In genomic region chr20:63873477-63873971, GRCh38 we compare ENCODE assay signal across 8 cellular contexts. TPM values are rescaled to one million over a fixed set of nuclear protein-coding genes. Genes with fewer than 3 reads are reported as not detected.
DNase-seq lines count a peak whose midpoint lies in the region; ATAC-seq and TF ChIP-seq lines count a peak whose summit lies in the region.

No MANE protein-coding gene starts in this region.

- intact Hi-C loops in HCT116 (cut with micrococcal nuclease): no loop called here

- no peak for ATAC-seq in HCT116
- ATAC-seq in GM21529 (IDR thresholded peaks at IDR 0.05; ENCODE audit: unreplicated experiment): no peak
- no peak for ATAC-seq in GM21381 (IDR thresholded peaks at IDR 0.05; ENCODE audit: unreplicated experiment)

- H3K9me3 ChIP-seq in HCT116 (ENCODE audit: control insufficient read depth in 1 of 2, insufficient read depth in 1 of 2, low read depth in 1 of 2, low read length in 2 of 2) (no peaks in the 10 kb centered on the region), skeletal muscle tissue (ENCODE audit: control insufficient read depth in 3 of 3, low read length in 3 of 3) (no peaks in the 10 kb centered on the region)

- POLR2A ChIA-PET in HCT116 (lab: Charles Lee): no interaction called here

- no peak overlapping the region for H3K9ac ChIP-seq in HCT116 (ENCODE audit: low read length)
- H3K9ac ChIP-seq in skeletal muscle tissue (ENCODE audit: low read depth in 1 of 3, low read length in 3 of 3): no peak overlapping the region

- no peaks in the 10 kb centered on the region for H3K9me2 ChIP-seq in HCT116 (ENCODE audit: insufficient read depth)

- H3K79me2 ChIP-seq in HCT116 (ENCODE audit: insufficient read depth, low read length): peaks cover 92% of the 10 kb centered on the region

- no peak overlapping the region for H3K4me3 ChIP-seq in HCT116 (replicated peaks in 1 of 2; ENCODE audit: low read depth in 1 of 2, low read length in 2 of 2)
- H3K4me3 ChIP-seq in skeletal muscle tissue (ENCODE audit: low read length in 3 of 3): no peak overlapping the region

- H3K4me1 ChIP-seq in HCT116 (ENCODE audit: control insufficient read depth in 1 of 2, insufficient read depth in 2 of 2, low read length in 2 of 2) (no peaks in the 10 kb centered on the region), skeletal muscle tissue (ENCODE audit: control insufficient read depth in 3 of 3, insufficient read depth in 3 of 3, low read length in 3 of 3) (peaks cover 8 to 18% (median 15%) of the 10 kb centered on the region in 3 donors)

- CTCF ChIA-PET in HCT116 (lab: Charles Lee): no interaction called here

- H2AFZ ChIP-seq in HCT116 (ENCODE audit: low read depth, low read length, poor library complexity, severe bottlenecking): no peak overlapping the region

- RAD21 ChIA-PET in HCT116 (lab: Charles Lee; ENCODE audit: low non-redundant PET in 1 of 2, low total read pairs in 2 of 2, uncharacterized antibody in 2 of 2, unreplicated experiment in 2 of 2): no interaction called here

- in situ Hi-C loops in G401 (cut with HindIII; ENCODE audit: low sequenced_read_pairs): no loop called here

- TF ChIP-seq CTCF in HCT116 (IDR thresholded peaks at IDR 0.05 in 2 of 3, conservative IDR thresholded peaks at IDR 0.05 in 1 of 3; ENCODE audit: borderline replicate concordance in 1 of 3, insufficient read depth in 1 of 3, low read depth in 2 of 3, low read length in 2 of 3): no peak

- no peak for DNase-seq in HCT116 (ENCODE audit: low read depth, low spot score)
- DNase-seq in UCSD-AML1 (lab: John Stamatoyannopoulos, UW; ENCODE audit: unreplicated experiment): peak; percentile 44
- peak; percentile 69 for DNase-seq in fibroblast of gingiva (ENCODE audit: low read depth)
- DNase-seq in G401 (ENCODE audit: low spot score): no peak
- DNase-seq in NCI-H2107 (lab: John Stamatoyannopoulos, UW): no peak

- no peak for TF ChIP-seq RAD21 in HCT116 (IDR thresholded peaks at IDR 0.05; ENCODE audit: low read depth)

- H3K36me3 ChIP-seq in HCT116 (ENCODE audit: control insufficient read depth in 1 of 2, insufficient read depth in 2 of 2, low read length in 2 of 2) (peaks cover 50 to 63% of the 10 kb centered on the region in 2 experiments), skeletal muscle tissue (ENCODE audit: control insufficient read depth in 3 of 3, insufficient read depth in 3 of 3, low read length in 3 of 3) (peaks cover 43 to 61% (median 46%) of the 10 kb centered on the region in 3 donors)

- H3K27me3 ChIP-seq in HCT116 (ENCODE audit: insufficient read depth, low read length) (no peaks in the 10 kb centered on the region), skeletal muscle tissue (ENCODE audit: control insufficient read depth in 3 of 3, insufficient read depth in 3 of 3, low read length in 3 of 3) (no peaks in the 10 kb centered on the region)

- no peaks in the 10 kb centered on the region for H4K20me1 ChIP-seq in HCT116 (ENCODE audit: insufficient read depth)

- no peak for TF ChIP-seq POLR2A in HCT116 (IDR thresholded peaks at IDR 0.05; ENCODE audit: borderline replicate concordance, extremely low read depth, insufficient read depth, insufficient read length)

- H3K27ac ChIP-seq in HCT116 (ENCODE audit: low read depth, low read length) (no peak overlapping the region), skeletal muscle tissue (ENCODE audit: low read depth, low read length) (peak overlapping the region; percentile 57)

- no peak overlapping the region for H3K4me2 ChIP-seq in HCT116 (ENCODE audit: low read length)

- BruUV-seq in HCT116 (replicated peaks; lab: Mats Ljungman, UMichigan): no TSS peak

TF ChIP-seq in HCT116, 20 proteins besides CTCF, POLR2A, EP300 and RAD21:
- TF ChIP-seq ZBTB33 (IDR thresholded peaks at IDR 0.05; ENCODE audit: extremely low read depth, insufficient replicate concordance, low read length) (no peak), MAX (IDR thresholded peaks at IDR 0.05) (peak; percentile 27; the same call in 1 of the 2 replicates), YY1 (IDR thresholded peaks at IDR 0.05; ENCODE audit: extremely low read depth, insufficient replicate concordance, low read depth, low read length) (no peak)
TF ChIP-seq in HCT116: peak in this region for 1.

RNA-seq across cellular contexts. Expression of gene TPD52L2, which starts 8.5 kb away (rescaled TPM):
- total RNA-seq in HCT116 (2021; ENCODE audit: unreplicated experiment) (149 TPM), skeletal muscle tissue (29.2 TPM)
- polyA plus RNA-seq in HCT116 (2012): 105 and 113 TPM in 2 replicates
- 129 and 141 TPM in 2 replicates for total RNA-seq in G401 (2014; rRNA removed; shearing (Covaris generic))

RNA-seq across cellular contexts. Expression of gene ABHD16B, which starts 12.2 kb away (rescaled TPM):
- total RNA-seq in HCT116 (2021; ENCODE audit: unreplicated experiment) (not detected), skeletal muscle tissue (not detected)
- polyA plus RNA-seq in HCT116 (2012): 0.86 TPM in 1 of 2 replicates, not detected in the other
- total RNA-seq in G401 (2014; rRNA removed; shearing (Covaris generic)): 0.74 TPM in 1 of 2 replicates, not detected in the other

RNA-seq across cellular contexts. Expression of gene DNAJC5, which starts 21.4 kb away (rescaled TPM):
- total RNA-seq in HCT116 (2021; ENCODE audit: unreplicated experiment) (38.3 TPM), skeletal muscle tissue (30.3 TPM)
- 27.0 and 27.6 TPM in 2 replicates for polyA plus RNA-seq in HCT116 (2012)
- 38.6 and 43.6 TPM in 2 replicates for total RNA-seq in G401 (2014; rRNA removed; shearing (Covaris generic))

RNA-seq across cellular contexts. Expression of gene ZBTB46, which starts 42.5 kb away (rescaled TPM):
- total RNA-seq in HCT116 (2021; ENCODE audit: unreplicated experiment) (10.7 TPM), skeletal muscle tissue (52.2 TPM)
- 4.1 and 4.8 TPM in 2 replicates for polyA plus RNA-seq in HCT116 (2012)
- 39.7 and 42.5 TPM in 2 replicates for total RNA-seq in G401 (2014; rRNA removed; shearing (Covaris generic))

Comparison
In these comparisons a context has a peak if more than half of its experiments do, and no peak if none do; other contexts are left out.
1. DNase-seq: peak in UCSD-AML1 (single experiment) and fibroblast of gingiva (single experiment); none in HCT116 (single experiment), G401 (single experiment) and NCI-H2107 (single experiment).